8 cellular contexts compared by ENCODE assay signal in genomic region chr19:6459356-6460098, GRCh38. TPM values are rescaled to one million over a fixed set of nuclear protein-coding genes. Genes with fewer than 3 reads are reported as not detected.
DNase-seq lines count a peak whose midpoint lies in the region; ATAC-seq and TF ChIP-seq lines count a peak whose summit lies in the region.

Gene SLC25A23 (minus strand): TSS chr19:6459792. CDS start chr19:6459628, 164 bp downstream.

- peaks cover 17% of the 10 kb centered on the region for H3K4me1 Mint-ChIP-seq in brain

- DNase-seq in DMS53 treated with DMSO at 0.1 percent for 48 hours (lab: John Stamatoyannopoulos, UW; ENCODE audit: unreplicated experiment) (peak; percentile 34), LNCaP clone FGC (ENCODE audit: low read depth) (peak; percentile 50), T-helper 22 cell (ENCODE audit: low read depth) (peak; percentile 36), skeletal muscle cell (ENCODE audit: low read depth) (peak; percentile 39), cortex of kidney (lab: John Stamatoyannopoulos, UW) (no peak)

- TF ChIP-seq CTCF in LNCaP clone FGC (IDR thresholded peaks at IDR 0.05; ENCODE audit: control insufficient read depth, extremely low read depth, insufficient read depth) (no peak), brain (conservative IDR thresholded peaks at IDR 0.05) (no peak)

- H3K27me3 Mint-ChIP-seq in brain: peaks cover 38% of the 10 kb centered on the region

- H3K4me3 Mint-ChIP-seq in brain: peak within 1 kb of the TSS; percentile 93 to 98 (median 96)

- peak within 1 kb of the TSS; percentile 84 to 98 (median 92) for H3K27ac Mint-ChIP-seq in brain

- H3K9me3 Mint-ChIP-seq in brain: peaks cover 0 to 18% (median 15%) of the 10 kb centered on the region in 5 experiments

- peak; percentile 25 for ATAC-seq in GM21528 (IDR thresholded peaks at IDR 0.05; ENCODE audit: low FRiP score, unreplicated experiment)

- peak within 1 kb of the TSS; percentile 79 for H3K4me3 ChIP-seq in LNCaP clone FGC (ENCODE audit: low read depth, low read length)
- H3K4me3 ChIP-seq in iPS-11a (ENCODE audit: low read depth, low read length): peak within 1 kb of the TSS; percentile 72
- H3K4me3 ChIP-seq in skeletal muscle cell (ENCODE audit: low read depth, low read length): peak within 1 kb of the TSS; percentile 68

- H3K36me3 Mint-ChIP-seq in brain: peaks cover 33% of the 10 kb centered on the region

RNA-seq across cellular contexts. Expression of gene SLC25A23, which starts in this region (rescaled TPM):
- polyA plus RNA-seq in brain (ENCODE audit: insufficient read depth, low read depth, low replicate concordance): 129 TPM
